8 cellular contexts compared by ENCODE assay signal in the genomic region with DNA sequence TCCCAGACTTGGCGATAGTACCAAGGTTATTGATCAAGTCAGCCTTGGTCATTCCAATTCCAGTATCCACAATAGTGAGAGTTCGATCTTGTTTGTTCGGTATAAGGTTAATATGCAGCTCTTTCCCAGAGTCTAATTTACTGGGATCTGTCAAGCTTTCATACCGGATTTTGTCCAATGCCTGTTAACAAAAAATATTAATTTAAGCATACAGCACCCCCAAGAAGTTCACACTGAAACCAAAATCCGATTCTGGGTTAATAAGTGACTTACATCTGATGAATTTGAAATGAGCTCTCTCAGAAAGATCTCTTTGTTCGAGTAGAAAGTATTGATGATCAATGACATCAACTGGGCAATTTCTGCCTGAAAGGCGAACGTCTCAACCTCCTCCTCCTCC. TPM values are rescaled to one million over a fixed set of nuclear protein-coding genes. Genes with fewer than 3 reads are reported as not detected.
A peak's percentile ranks its signal among the peaks of the same experiment; 100 is the strongest.
DNase-seq lines count a peak whose midpoint lies in the region; ATAC-seq, FAIRE-seq and TF ChIP-seq lines count a peak whose summit lies in the region.
"Not testable (repeated sequence)": the region's sequence is repeated elsewhere in the genome, so short reads cannot be mapped to it uniquely, and the experiment has no call there.

No MANE protein-coding gene starts in this region.

- intact Hi-C loops in GM12878 (cut with micrococcal nuclease; ENCODE audit: unreplicated experiment), result loop anchor here (5.0 kb wide), 2 partner anchors 231 to 324 kb away; a partner anchor contains a TSS
- intact Hi-C loops in esophagus muscularis mucosa (cut with DNase I); left lung (cut with DNase I): not testable (repeated sequence)

- H4K20me1 ChIP-seq in GM12878 (ENCODE audit: control insufficient read depth, insufficient read depth), result not testable (repeated sequence)

- H3K9ac ChIP-seq in GM12878 (ENCODE audit: control insufficient read depth, insufficient read depth, low read length), result peak overlapping the region; percentile 94
- H3K9ac ChIP-seq in neuronal stem cell (ENCODE audit: low read depth, low read length, poor library complexity), result not testable (repeated sequence)

- not testable (repeated sequence) for H2AFZ ChIP-seq in GM12878 (ENCODE audit: control insufficient read depth, low read depth, low read length)
- H2AFZ ChIP-seq in neuronal stem cell (ENCODE audit: low read length), result peak overlapping the region; percentile 47

- SMC1A ChIA-PET in GM12878 (lab: Charles Lee; ENCODE audit: uncharacterized antibody, unreplicated experiment), result interaction anchor here (0.6 to 1.6 kb wide), 4 partner anchors 10 to 276 kb away, joined by 3 to 4 read pairs (median 3); no protein-coding TSS in a partner anchor

- peak overlapping the region; percentile 96 for H3K4me3 ChIP-seq in CD4-positive, CD25-positive, alpha-beta regulatory T cell (ENCODE audit: low read depth, low read length)
- peak overlapping the region; percentile 79 for H3K4me3 ChIP-seq in Jurkat, Clone E6-1 (ENCODE audit: low read length)
- H3K4me3 ChIP-seq in GM12878, result peak overlapping the region; percentile 77
- H3K4me3 ChIP-seq in esophagus muscularis mucosa, result peak overlapping the region; percentile 90 to 94 (median 92)
- peak overlapping the region; percentile 54 to 71 for H3K4me3 ChIP-seq in left lung
- peak overlapping the region; percentile 86 to 90 for H3K4me3 ChIP-seq in neuronal stem cell (ENCODE audit: low read length in 2 of 2)

- H3K27ac ChIP-seq in CD4-positive, CD25-positive, alpha-beta regulatory T cell (ENCODE audit: insufficient read depth, low read length, poor library complexity, severe bottlenecking), result peak overlapping the region; percentile 98
- H3K27ac ChIP-seq in GM12878 (ENCODE audit: control insufficient read depth, insufficient read depth) (peak overlapping the region; percentile 95), esophagus muscularis mucosa (replicated peaks in 1 of 4) (peak overlapping the region; percentile 98 to 100 (median 100)), left lung (peak overlapping the region; percentile 99), substantia nigra (ENCODE audit: low read depth, low read length, poor library complexity, severe bottlenecking) (peak overlapping the region; percentile 99)
- not testable (repeated sequence) for H3K27ac ChIP-seq in neuronal stem cell (replicated peaks; ENCODE audit: low read length)

- not testable (repeated sequence) for H2BK120ac ChIP-seq in neuronal stem cell (ENCODE audit: low read depth, low read length)

- not testable (repeated sequence) for H3K9me3 ChIP-seq in CD4-positive, CD25-positive, alpha-beta regulatory T cell (ENCODE audit: control insufficient read depth in 2 of 2, low read length in 2 of 2); GM12878 (replicated peaks; ENCODE audit: control insufficient read depth, insufficient read depth, low read length); esophagus muscularis mucosa; left lung; neuronal stem cell (replicated peaks in 1 of 2; ENCODE audit: control insufficient read depth in 2 of 2, insufficient read depth in 1 of 2, low read depth in 1 of 2, low read length in 2 of 2)

- H2BK12ac ChIP-seq in neuronal stem cell (ENCODE audit: low read length), result not testable (repeated sequence)

- not testable (repeated sequence) for H3K4ac ChIP-seq in neuronal stem cell (ENCODE audit: low read length)

- TF ChIP-seq POLR2A in GM12878 (IDR thresholded peaks at IDR 0.05; ENCODE audit: low read depth, low read length); esophagus muscularis mucosa (IDR thresholded peaks at IDR 0.05; ENCODE audit: low read depth): not testable (repeated sequence)

- H3K36me3 Mint-ChIP-seq in CD4-positive, CD25-positive, alpha-beta regulatory T cell, result peaks cover 51% of the 10 kb centered on the region
- peaks cover 54% of the 10 kb centered on the region for H3K36me3 Mint-ChIP-seq in WTC11

- not testable (repeated sequence) for H4K8ac ChIP-seq in neuronal stem cell (ENCODE audit: low read depth, low read length)

- peaks cover 47% of the 10 kb centered on the region for H3K36me3 ChIP-seq in CD4-positive, CD25-positive, alpha-beta regulatory T cell (ENCODE audit: control insufficient read depth, insufficient read depth, low read length)
- H3K36me3 ChIP-seq in GM12878 (ENCODE audit: control insufficient read depth in 2 of 2, insufficient read depth in 2 of 2, low read length in 1 of 2) (peaks cover 10 to 41% of the 10 kb centered on the region in 2 experiments), esophagus muscularis mucosa (peaks cover 38 to 49% (median 47%) of the 10 kb centered on the region in 4 donors), left lung (peaks cover 0 to 50% of the 10 kb centered on the region in 2 donors), neuronal stem cell (replicated peaks in 1 of 2; ENCODE audit: control insufficient read depth in 2 of 2, insufficient read depth in 2 of 2, low read length in 2 of 2) (peaks cover 23 to 54% of the 10 kb centered on the region in 2 donors)

- BruUV-seq in GM12878 (replicated peaks; lab: Mats Ljungman, UMichigan), result not testable (repeated sequence)

- in situ Hi-C loops in GM12878 (cut with MboI), result not testable (repeated sequence)

- POLR2A ChIA-PET in WTC11 (lab: Charles Lee), result not testable (repeated sequence)
- POLR2A ChIA-PET in GM12878 (lab: Charles Lee), result interaction anchor here (1.0 kb wide), 1 partner anchor 83 kb away, joined by 4 read pairs; no protein-coding TSS in a partner anchor

- not testable (repeated sequence) for ATAC-seq in CD4-positive, CD25-positive, alpha-beta regulatory T cell (ENCODE audit: low read depth in 2 of 2); WTC11; GM12878; left lung

- peak overlapping the region; percentile 94 for H3K4me2 ChIP-seq in GM12878 (ENCODE audit: control insufficient read depth, insufficient read depth)
- peak overlapping the region; percentile 67 for H3K4me2 ChIP-seq in neuronal stem cell (ENCODE audit: insufficient read depth, low read length, poor library complexity, severe bottlenecking)

- not testable (repeated sequence) for H3K79me1 ChIP-seq in neuronal stem cell (ENCODE audit: low read depth, low read length)

- not testable (repeated sequence) for DNase-seq in CD4-positive, CD25-positive, alpha-beta regulatory T cell; Jurkat, Clone E6-1 (ENCODE audit: low read depth, low spot score); WTC11 (ENCODE audit: low spot score); GM12878 (ENCODE audit: low read depth, low spot score); esophagus muscularis mucosa (ENCODE audit: extremely low spot score); left lung; neuronal stem cell (ENCODE audit: low spot score); substantia nigra (lab: John Stamatoyannopoulos, UW)

- not testable (repeated sequence) for TF ChIP-seq RAD21 in GM12878 (IDR thresholded peaks at IDR 0.05; ENCODE audit: insufficient read depth, low read depth, low read length)

- H3K4me1 Mint-ChIP-seq in CD4-positive, CD25-positive, alpha-beta regulatory T cell, result peaks cover 15 to 77% (median 62%) of the 10 kb centered on the region in 4 donors
- H3K4me1 Mint-ChIP-seq in WTC11, result peaks cover 53% of the 10 kb centered on the region

- TF ChIP-seq CTCF in WTC11 (IDR thresholded peaks at IDR 0.05); GM12878 (IDR thresholded peaks at IDR 0.05 in 2 of 3, conservative IDR thresholded peaks at IDR 0.05 in 1 of 3; ENCODE audit: control insufficient read depth in 2 of 3, extremely low read depth in 1 of 3, insufficient read depth in 1 of 3, low read depth in 3 of 3, low read length in 3 of 3); esophagus muscularis mucosa (IDR thresholded peaks at IDR 0.05); left lung (IDR thresholded peaks at IDR 0.05): not testable (repeated sequence)

- CTCF ChIA-PET in WTC11 (lab: Charles Lee), result not testable (repeated sequence)
- CTCF ChIA-PET in GM12878 (lab: Yijun Ruan, JAX), result interaction anchor here (1.6 to 2.4 kb wide), 2 partner anchors 12 to 118 kb away, joined by 4 to 5 read pairs; no protein-coding TSS in a partner anchor

- peaks cover 57% of the 10 kb centered on the region for H3K79me2 ChIP-seq in GM12878 (ENCODE audit: control insufficient read depth, insufficient read depth, low read length)

- H3K14ac ChIP-seq in neuronal stem cell (ENCODE audit: low read length), result not testable (repeated sequence)

- H3K18ac ChIP-seq in neuronal stem cell (ENCODE audit: low read length), result not testable (repeated sequence)

- not testable (repeated sequence) for H3K9me3 Mint-ChIP-seq in CD4-positive, CD25-positive, alpha-beta regulatory T cell; WTC11

- peaks cover 46% of the 10 kb centered on the region for H3K4me1 ChIP-seq in CD4-positive, CD25-positive, alpha-beta regulatory T cell (ENCODE audit: control insufficient read depth, insufficient read depth, low read length, poor library complexity, severe bottlenecking)
- H3K4me1 ChIP-seq in GM12878 (ENCODE audit: control insufficient read depth, insufficient read depth, low read length), result not testable (repeated sequence)
- peaks cover 37 to 63% (median 59%) of the 10 kb centered on the region in 4 donors for H3K4me1 ChIP-seq in esophagus muscularis mucosa
- H3K4me1 ChIP-seq in left lung, result peaks cover 22 to 69% of the 10 kb centered on the region in 2 donors
- peaks cover 11 to 22% of the 10 kb centered on the region in 2 donors for H3K4me1 ChIP-seq in neuronal stem cell (ENCODE audit: control insufficient read depth in 2 of 2, insufficient read depth in 1 of 2, low read depth in 1 of 2, low read length in 2 of 2)

- RAD21 ChIA-PET in GM12878 (lab: Charles Lee; ENCODE audit: unreplicated experiment), result interaction anchor here (0.6 kb wide), 1 partner anchor 17 kb away, joined by 3 read pairs; no protein-coding TSS in a partner anchor

- not testable (repeated sequence) for H3K27me3 ChIP-seq in CD4-positive, CD25-positive, alpha-beta regulatory T cell (ENCODE audit: control insufficient read depth, insufficient read depth, low read length); GM12878 (replicated peaks in 1 of 2; ENCODE audit: control insufficient read depth in 2 of 2, insufficient read depth in 2 of 2, low read length in 1 of 2); esophagus muscularis mucosa; left lung; neuronal stem cell (ENCODE audit: control insufficient read depth in 3 of 3, insufficient read depth in 3 of 3, low read depth in 1 of 3, low read length in 3 of 3)

- not testable (repeated sequence) for H3K27me3 Mint-ChIP-seq in CD4-positive, CD25-positive, alpha-beta regulatory T cell; WTC11 (ENCODE audit: low read depth)

- not testable (repeated sequence) for H2AK5ac ChIP-seq in neuronal stem cell (ENCODE audit: low read depth, low read length)

- peak overlapping the region; percentile 98 to 99 (median 98) for H3K27ac Mint-ChIP-seq in CD4-positive, CD25-positive, alpha-beta regulatory T cell
- H3K27ac Mint-ChIP-seq in WTC11, result peak overlapping the region; percentile 96

- peak; percentile 18 for FAIRE-seq in GM12878 (lab: Jason Lieb, UNC)

- TF ChIP-seq EP300 in GM12878 (IDR thresholded peaks at IDR 0.05; ENCODE audit: borderline replicate concordance in 1 of 2, control insufficient read depth in 1 of 2, low read depth in 2 of 2, low read length in 2 of 2); esophagus muscularis mucosa (IDR thresholded peaks at IDR 0.05): not testable (repeated sequence)

- H3K23ac ChIP-seq in neuronal stem cell (ENCODE audit: low read depth, low read length, poor library complexity), result not testable (repeated sequence)

- WGBS in GM12878 (ENCODE audit: insufficient coverage, insufficient replicate concordance, low lambda C conversion rate, missing lambda C conversion rate), result 3% methylated on average over 8 of the region's 8 CpGs
- WGBS in esophagus muscularis mucosa, result 16% methylated on average over 8 of the region's 8 CpGs
- no CpG with 5 or more reads among the region's 8 CpGs for WGBS in neuronal stem cell (ENCODE audit: extremely low coverage in 2 of 2, insufficient read length in 2 of 2, insufficient replicate concordance in 1 of 2), 2 donors

- not testable (repeated sequence) for H2BK5ac ChIP-seq in neuronal stem cell (ENCODE audit: low read length)

- peak overlapping the region; percentile 97 to 100 (median 98) for H3K4me3 Mint-ChIP-seq in CD4-positive, CD25-positive, alpha-beta regulatory T cell
- H3K4me3 Mint-ChIP-seq in WTC11, result peak overlapping the region; percentile 97

- not testable (repeated sequence) for H2BK15ac ChIP-seq in neuronal stem cell (ENCODE audit: low read length)

- H4K91ac ChIP-seq in neuronal stem cell (ENCODE audit: low read depth, low read length, poor library complexity), result not testable (repeated sequence)

RNA-seq across cellular contexts. Expression of a gene that starts 0.9 kb away (rescaled TPM):
- 653 TPM for total RNA-seq in CD4-positive, CD25-positive, alpha-beta regulatory T cell
- 100 to 1,000 TPM; 331 to 414 (median 372) TPM for polyA plus RNA-seq in CD4-positive, CD25-positive, alpha-beta regulatory T cell
- polyA plus RNA-seq in Jurkat, Clone E6-1 (2012; ENCODE audit: insufficient read depth, insufficient read length), result 1,401 TPM
- total RNA-seq in WTC11 (2021), result 808 to 842 TPM (median 832 TPM) in 3 replicates
- total RNA-seq in GM12878 (2013; cell fraction: nucleolus; rRNA removed), result 199 and 205 TPM in 2 replicates
- 338 and 346 TPM in 2 replicates for total RNA-seq in GM12878 (2014; rRNA removed)
- 262 and 271 TPM in 2 replicates for total RNA-seq in GM12878 (2014; rRNA removed; fragmentation: Illumina TruSeq; extraction: Trizol)
- total RNA-seq in GM12878 (2021), result 590 and 599 TPM in 2 replicates
- polyA plus RNA-seq in GM12878 (2011; ENCODE audit: low read depth), result 318 TPM
- 679 and 903 TPM in 2 replicates for polyA plus RNA-seq in GM12878 (2011; rRNA removed)
- polyA plus RNA-seq in GM12878 (2011; cell fraction: cytosol; rRNA removed), result 242 and 272 TPM in 2 replicates
- 184 and 273 TPM in 2 replicates for polyA plus RNA-seq in GM12878 (2011; cell fraction: nucleus; rRNA removed)
- 360 and 494 TPM in 2 replicates for polyA plus RNA-seq in GM12878 (2012)
- polyA plus RNA-seq in GM12878 (2014; fragmentation: Illumina TruSeq; extraction: Trizol), result 1,054 and 1,264 TPM in 2 replicates
- 100 to 1,000 TPM; 555 to 817 TPM for polyA plus RNA-seq in GM12878 (2014; fragmentation: Nextera tagmentation; extraction: Ambion mirVana)
- polyA plus RNA-seq in GM12878 (2014; rRNA removed), result 439 and 489 TPM in 2 replicates
- 1,000 to 10,000 TPM; 1,313 to 1,315 TPM for polyA plus RNA-seq in GM12878 (2016; fragmentation: Nextera tagmentation; extraction: Ambion mirVana)
- polyA minus RNA-seq in GM12878 (2011; rRNA and poly(A)+ RNA removed), result 367 and 534 TPM in 2 replicates
- polyA minus RNA-seq in GM12878 (2011; cell fraction: cytosol; rRNA and poly(A)+ RNA removed), result 406 and 527 TPM in 2 replicates
- polyA minus RNA-seq in GM12878 (2011; cell fraction: nucleus; rRNA and poly(A)+ RNA removed), result 126 and 179 TPM in 2 replicates
- 100 to 1,000 TPM; 256 to 605 (median 376) TPM for total RNA-seq in esophagus muscularis mucosa
- total RNA-seq in left lung, result 100 to 1,000 TPM; 515 to 585 TPM
- polyA plus RNA-seq in neuronal stem cell (2013, experiment 1 of 2), result 653 TPM
- 672 TPM for polyA plus RNA-seq in neuronal stem cell (2013, experiment 2 of 2)

RNA-seq across cellular contexts. Expression of a gene that starts 53.8 kb away (rescaled TPM):
- 66.7 TPM for total RNA-seq in CD4-positive, CD25-positive, alpha-beta regulatory T cell
- polyA plus RNA-seq in CD4-positive, CD25-positive, alpha-beta regulatory T cell, result 10 to 100 TPM; 13.0 to 19.8 (median 18.0) TPM
- 15.5 TPM for polyA plus RNA-seq in Jurkat, Clone E6-1 (2012; ENCODE audit: insufficient read depth, insufficient read length)
- total RNA-seq in WTC11 (2021) (25.6 to 27.5 TPM (median 25.9 TPM) in 3 replicates), GM12878 (2014; rRNA removed) (14.6 and 17.5 TPM in 2 replicates), GM12878 (2014; rRNA removed; fragmentation: Illumina TruSeq; extraction: Trizol) (19.4 and 20.4 TPM in 2 replicates), GM12878 (2021) (22.7 and 25.7 TPM in 2 replicates), esophagus muscularis mucosa (10 to 100 TPM; 16.6 to 26.6 (median 22.3) TPM), left lung (10 to 100 TPM; 22.4 to 23.9 TPM)
- total RNA-seq in GM12878 (2013; cell fraction: nucleolus; rRNA removed), result 38.1 and 38.2 TPM in 2 replicates
- polyA plus RNA-seq in GM12878 (2011; ENCODE audit: low read depth), result 10.3 TPM
- polyA plus RNA-seq in GM12878 (2011; rRNA removed) (17.0 and 18.1 TPM in 2 replicates), GM12878 (2014; fragmentation: Illumina TruSeq; extraction: Trizol) (18.7 and 19.1 TPM in 2 replicates), GM12878 (2014; fragmentation: Nextera tagmentation; extraction: Ambion mirVana) (10 to 100 TPM in 1 of 2 experiments, 1 to 10 TPM in 1; 9.1 to 13.7 TPM), GM12878 (2014; rRNA removed) (16.6 and 17.8 TPM in 2 replicates), GM12878 (2016; fragmentation: Nextera tagmentation; extraction: Ambion mirVana) (10 to 100 TPM; 24.0 to 25.9 TPM)
- polyA plus RNA-seq in GM12878 (2011; cell fraction: cytosol; rRNA removed), result 12.8 and 14.7 TPM in 2 replicates
- 15.5 and 18.0 TPM in 2 replicates for polyA plus RNA-seq in GM12878 (2011; cell fraction: nucleus; rRNA removed)
- 10.9 and 14.6 TPM in 2 replicates for polyA plus RNA-seq in GM12878 (2012)
- polyA minus RNA-seq in GM12878 (2011; rRNA and poly(A)+ RNA removed), result 28.9 and 31.2 TPM in 2 replicates
- 9.2 and 11.7 TPM in 2 replicates for polyA minus RNA-seq in GM12878 (2011; cell fraction: cytosol; rRNA and poly(A)+ RNA removed)
- 17.2 and 28.2 TPM in 2 replicates for polyA minus RNA-seq in GM12878 (2011; cell fraction: nucleus; rRNA and poly(A)+ RNA removed)
- 12.6 TPM for polyA plus RNA-seq in neuronal stem cell (2013, experiment 1 of 2)
- polyA plus RNA-seq in neuronal stem cell (2013, experiment 2 of 2), result 13.0 TPM
